Comparison of ENCODE assay signal across 8 cellular contexts in genomic region chr5:61658592-61659008, GRCh38.
DNase-seq lines count a peak whose midpoint lies in the region; ATAC-seq and TF ChIP-seq lines count a peak whose summit lies in the region.

No MANE protein-coding gene starts in this region.

- H3K4me3 Mint-ChIP-seq in Caco-2 (ENCODE audit: unreplicated experiment) = no peak overlapping the region

- TF ChIP-seq POLR2A in IMR-90 (IDR thresholded peaks at IDR 0.05; ENCODE audit: low read depth, low read length) = no peak

- no peak overlapping the region for H3K23ac ChIP-seq in IMR-90 (ENCODE audit: low read depth, low read length)

- DNase-seq in Caco-2 (peak; percentile 78 to 87), IMR-90 (peak; percentile 65), OCI-M2 (lab: John Stamatoyannopoulos, UW; ENCODE audit: unreplicated experiment) (peak; percentile 8), activated T-helper 1 cell treated with Interleukin-2 at 50 U/mL for 16 hours (ENCODE audit: low read depth) (peak; percentile 66), fibroblast of villous mesenchyme (ENCODE audit: low read depth) (peak; percentile 76), superior temporal gyrus (ENCODE audit: extremely low spot score) (peak; percentile 90)

- H3K4me1 ChIP-seq in Caco-2 (no peaks in the 10 kb centered on the region), IMR-90 (ENCODE audit: control insufficient read depth, insufficient read depth, low read length) (no peaks in the 10 kb centered on the region), neutrophil (ENCODE audit: control insufficient read depth in 1 of 2, insufficient read depth in 1 of 2, low read depth in 1 of 2, low read length in 1 of 2) (no peaks in the 10 kb centered on the region)

- ATAC-seq in GM21381 (IDR thresholded peaks at IDR 0.05; ENCODE audit: unreplicated experiment) (peak; percentile 73), IMR-90 (ENCODE audit: low read depth) (peak; percentile 75)

- no peaks in the 10 kb centered on the region for H3K4me1 Mint-ChIP-seq in Caco-2 (ENCODE audit: low read depth, unreplicated experiment)

- H3K27me3 Mint-ChIP-seq in Caco-2 (ENCODE audit: insufficient read depth, unreplicated experiment) = peaks cover 16% of the 10 kb centered on the region

- TF ChIP-seq RAD21 in IMR-90 (IDR thresholded peaks at IDR 0.05; ENCODE audit: low read length) = peak; percentile 84

- dilution Hi-C loops in IMR-90 (cut with HindIII; ENCODE audit: low sequenced_read_pairs, unreplicated experiment) = no loop called here

- no peak overlapping the region for H3K56ac ChIP-seq in IMR-90 (ENCODE audit: extremely low read depth, insufficient read depth, low read length)

- no peaks in the 10 kb centered on the region for H3K9me3 Mint-ChIP-seq in Caco-2 (ENCODE audit: unreplicated experiment)

- H3K27me3 ChIP-seq in Caco-2 (replicated peaks; ENCODE audit: control insufficient read depth, insufficient read depth, low read length) (no peaks in the 10 kb centered on the region), IMR-90 (ENCODE audit: control insufficient read depth, insufficient read depth, low read length) (peaks cover 31% of the 10 kb centered on the region), neutrophil (peaks cover 3% of the 10 kb centered on the region)

- TF ChIP-seq CTCF in Caco-2 (IDR thresholded peaks at IDR 0.05; ENCODE audit: insufficient read depth in 1 of 2, low read depth in 1 of 2, low read length in 1 of 2, severe bottlenecking in 1 of 2, unreplicated experiment in 1 of 2) (peak; percentile 96), IMR-90 (conservative IDR thresholded peaks at IDR 0.05; ENCODE audit: low read depth, low read length) (peak; percentile 85), fibroblast of villous mesenchyme (IDR thresholded peaks at IDR 0.05; ENCODE audit: insufficient read depth, low read depth, low read length) (peak; percentile 96), neutrophil (IDR thresholded peaks at IDR 0.05) (peak; percentile 85)

- H3K36me3 ChIP-seq in Caco-2 (ENCODE audit: control insufficient read depth, insufficient read depth, low read length) (no peaks in the 10 kb centered on the region), IMR-90 (ENCODE audit: control insufficient read depth, insufficient read depth, low read length) (no peaks in the 10 kb centered on the region), neutrophil (no peaks in the 10 kb centered on the region)

- CTCF ChIA-PET in Caco-2 (lab: Charles Lee) = interaction anchor here (1.0 to 1.5 kb wide), 2 partner anchors 21 to 327 kb away, joined by 3 to 4 read pairs; no protein-coding TSS in a partner anchor
- CTCF ChIA-PET in IMR-90 (lab: Yijun Ruan, JAX) = interaction anchor here (0.6 to 1.6 kb wide), 11 partner anchors 8 to 604 kb away, joined by 3 to 8 read pairs (median 3); no protein-coding TSS in a partner anchor

- no peaks in the 10 kb centered on the region for H3K36me3 Mint-ChIP-seq in Caco-2 (ENCODE audit: insufficient read depth, unreplicated experiment)

- H2AK9ac ChIP-seq in IMR-90 (replicated peaks; ENCODE audit: low read depth, low read length, poor library complexity) = peak overlapping the region; percentile 63

- H2BK15ac ChIP-seq in IMR-90 (ENCODE audit: low read depth, low read length) = no peak overlapping the region

- no peaks in the 10 kb centered on the region for H3K9me3 ChIP-seq in Caco-2
- H3K9me3 ChIP-seq in IMR-90 (ENCODE audit: control insufficient read depth, insufficient read depth, low read length) = no peaks in the 10 kb centered on the region
- H3K9me3 ChIP-seq in neutrophil = no peaks in the 10 kb centered on the region

- H3K18ac ChIP-seq in IMR-90 (ENCODE audit: low read depth, low read length) = no peak overlapping the region

- no peak overlapping the region for H4K91ac ChIP-seq in IMR-90 (ENCODE audit: insufficient read depth, low read depth, low read length)

- no peak overlapping the region for H4K8ac ChIP-seq in IMR-90 (ENCODE audit: low read depth in 2 of 2, low read length in 2 of 2)

- WGBS in IMR-90 (ENCODE audit: extremely low coverage in 2 of 2, insufficient read length in 1 of 2), 2 experiments = 40% methylated on average over 1 of the region's 9 CpGs; no CpG with 5 or more reads in 1 of the 2 experiments

- no peak overlapping the region for H3K4me3 ChIP-seq in Caco-2 (ENCODE audit: low read depth, low read length)
- no peak overlapping the region for H3K4me3 ChIP-seq in IMR-90 (ENCODE audit: insufficient read depth, low read depth, low read length)
- no peak overlapping the region for H3K4me3 ChIP-seq in fibroblast of villous mesenchyme (ENCODE audit: low read depth, low read length)
- H3K4me3 ChIP-seq in neutrophil (ENCODE audit: low read depth in 1 of 2, low read length in 1 of 2) = no peak overlapping the region

- intact Hi-C loops in Caco-2 (cut with micrococcal nuclease; ENCODE audit: unreplicated experiment) = loop anchor here (1.0 to 10.0 kb wide), 6 partner anchors 276 to 701 kb away; partner anchors contain the start of gene SMIM15
- intact Hi-C loops in IMR-90 (cut with micrococcal nuclease) = loop anchor here (1.0 to 5.0 kb wide), 7 partner anchors 159 to 701 kb away; partner anchors contain the start of gene SMIM15

- no peaks in the 10 kb centered on the region for H4K20me1 ChIP-seq in IMR-90 (ENCODE audit: insufficient read depth, low read length)

- H3K27ac Mint-ChIP-seq in Caco-2 (ENCODE audit: unreplicated experiment) = no peak overlapping the region

- no peak overlapping the region for H2BK20ac ChIP-seq in IMR-90 (ENCODE audit: low read depth, low read length)

- no peak overlapping the region for H3K27ac ChIP-seq in IMR-90 (ENCODE audit: insufficient read depth, low read length)
- H3K27ac ChIP-seq in neutrophil = no peak overlapping the region

- H3K14ac ChIP-seq in IMR-90 (replicated peaks; ENCODE audit: low read depth, low read length) = no peak overlapping the region

- no peaks in the 10 kb centered on the region for H3K9me1 ChIP-seq in IMR-90 (ENCODE audit: insufficient read depth, low read length)

- no peak overlapping the region for H2BK120ac ChIP-seq in IMR-90 (ENCODE audit: low read depth, low read length)

- no TSS peak for BruUV-seq in Caco-2 (replicated peaks; lab: Mats Ljungman, UMichigan)
- no TSS peak for BruUV-seq in IMR-90 (replicated peaks; lab: Mats Ljungman, UMichigan)

- H2AFZ ChIP-seq in IMR-90 (replicated peaks; ENCODE audit: low read length, poor library complexity) = peak overlapping the region; percentile 78

- no peak overlapping the region for H3K4ac ChIP-seq in IMR-90 (ENCODE audit: low read depth, low read length)

- no peak overlapping the region for H3K4me2 ChIP-seq in IMR-90 (ENCODE audit: low read depth, low read length)

- no peaks in the 10 kb centered on the region for H3K79me1 ChIP-seq in IMR-90 (ENCODE audit: low read depth in 1 of 2, low read length in 2 of 2)

- no peak overlapping the region for H3K9ac ChIP-seq in IMR-90 (ENCODE audit: low read depth, low read length)

- no peak overlapping the region for H2AK5ac ChIP-seq in IMR-90 (ENCODE audit: low read depth, low read length)

- in situ Hi-C loops in IMR-90 (cut with MboI; ENCODE audit: low sequenced_read_pairs) = loop anchor here (5.0 to 25.0 kb wide), 2 partner anchors 316 to 696 kb away; no protein-coding TSS in a partner anchor

- POLR2A ChIA-PET in Caco-2 (lab: Charles Lee) (no interaction called here), IMR-90 (lab: Charles Lee; ENCODE audit: unreplicated experiment) (no interaction called here)

- no peak overlapping the region for H2BK5ac ChIP-seq in IMR-90 (ENCODE audit: low read depth, low read length, poor library complexity, severe bottlenecking)

- H4K5ac ChIP-seq in IMR-90 (ENCODE audit: low read depth, low read length) = no peak overlapping the region

TF ChIP-seq in IMR-90, 13 proteins besides CTCF, POLR2A, EP300 and RAD21:
- TF ChIP-seq MAFK (IDR thresholded peaks at IDR 0.05; ENCODE audit: low read depth, low read length) (peak; percentile 31; the same call in 1 of the 2 replicates), SMC3 (IDR thresholded peaks at IDR 0.05; ENCODE audit: low read depth, low read length) (peak; percentile 93)
- TF ChIP-seq, protein P1, sequence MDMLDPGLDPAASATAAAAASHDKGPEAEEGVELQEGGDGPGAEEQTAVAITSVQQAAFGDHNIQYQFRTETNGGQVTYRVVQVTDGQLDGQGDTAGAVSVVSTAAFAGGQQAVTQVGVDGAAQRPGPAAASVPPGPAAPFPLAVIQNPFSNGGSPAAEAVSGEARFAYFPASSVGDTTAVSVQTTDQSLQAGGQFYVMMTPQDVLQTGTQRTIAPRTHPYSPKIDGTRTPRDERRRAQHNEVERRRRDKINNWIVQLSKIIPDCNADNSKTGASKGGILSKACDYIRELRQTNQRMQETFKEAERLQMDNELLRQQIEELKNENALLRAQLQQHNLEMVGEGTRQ (IDR thresholded peaks at IDR 0.05; ENCODE audit: low read depth, low read length) = no peak

Comparison
In these comparisons a context has a peak if more than half of its experiments do, and no peak if none do; other contexts are left out.
1. DNase-seq: peak in every context shown above with its lines; median percentile 90 in superior temporal gyrus; 82 in Caco-2; 76 in fibroblast of villous mesenchyme; 66 in activated T-helper 1 cell treated with Interleukin-2 at 50 U/mL for 16 hours; 65 in IMR-90; 8 in OCI-M2.